8 cellular contexts compared by ENCODE assay signal in the genomic region with DNA sequence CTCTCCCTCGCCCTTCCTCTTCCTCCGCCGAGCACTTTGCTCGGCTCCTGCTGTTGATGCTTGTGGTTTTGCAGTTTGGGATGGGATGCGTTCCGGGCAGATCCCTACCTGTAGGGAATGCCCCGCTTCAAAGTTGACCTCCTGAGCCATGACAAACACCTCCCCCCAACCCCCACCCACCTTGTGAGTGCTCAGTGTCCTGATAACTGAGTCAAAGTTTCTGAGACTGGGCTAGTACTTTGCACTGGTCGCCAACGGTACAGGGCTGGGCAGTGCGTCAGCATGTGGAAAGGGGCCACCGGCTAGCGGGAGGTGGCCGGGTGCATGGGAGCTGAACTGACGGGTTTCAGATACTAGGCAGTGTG. TPM values are rescaled to one million over a fixed set of nuclear protein-coding genes. Genes with fewer than 3 reads are reported as not detected.
DNase-seq lines count a peak whose midpoint lies in the region; ATAC-seq and TF ChIP-seq lines count a peak whose summit lies in the region.

No MANE protein-coding gene starts in this region.

- DNase-seq in D341Med (ENCODE audit: low spot score): peak; percentile 52
- DNase-seq in LHCN-M2 (ENCODE audit: low read depth): peak; percentile 26
- peak; percentile 13 for DNase-seq in activated T-helper 9 cell treated with anti-CD3 and anti-CD28 coated beads, Interleukin-2, amount 50 U/mL, for 16 hours (ENCODE audit: low read depth)
- peak; percentile 27 for DNase-seq in germinal center (ENCODE audit: low spot score)
- DNase-seq in omental fat pad (ENCODE audit: low spot score): peak; percentile 24
- no peak for DNase-seq in KG1 (lab: John Stamatoyannopoulos, UW)
- DNase-seq in epidermal melanocyte (ENCODE audit: insufficient read length, low spot score): no peak

- ATAC-seq in GM21529 (IDR thresholded peaks at IDR 0.05; ENCODE audit: unreplicated experiment) (peak; percentile 14), omental fat pad (ENCODE audit: low FRiP score) (peak; percentile 42)

- TF ChIP-seq CTCF in omental fat pad (IDR thresholded peaks at IDR 0.05): no peak

RNA-seq across cellular contexts. Expression of a gene that starts 0.8 kb away (rescaled TPM):
- total RNA-seq in LHCN-M2 (2014; rRNA removed) (14.0 and 14.1 TPM in 2 replicates), omental fat pad (10 to 100 TPM; 31.7 to 49.7 (median 34.3) TPM)
- polyA plus RNA-seq in LHCN-M2 (2012): 6.0 TPM

Comparison
In these comparisons a context has a peak if more than half of its experiments do, and no peak if none do; other contexts are left out.
1. DNase-seq: peak in D341Med (single experiment), LHCN-M2 (single experiment), activated T-helper 9 cell treated with anti-CD3 and anti-CD28 coated beads, Interleukin-2, amount 50 U/mL, for 16 hours (single experiment), germinal center (single experiment) and omental fat pad (single experiment); none in KG1 (single experiment) and epidermal melanocyte (single experiment).